ENCODE assay signal across 21 cellular contexts in the genomic region with DNA sequence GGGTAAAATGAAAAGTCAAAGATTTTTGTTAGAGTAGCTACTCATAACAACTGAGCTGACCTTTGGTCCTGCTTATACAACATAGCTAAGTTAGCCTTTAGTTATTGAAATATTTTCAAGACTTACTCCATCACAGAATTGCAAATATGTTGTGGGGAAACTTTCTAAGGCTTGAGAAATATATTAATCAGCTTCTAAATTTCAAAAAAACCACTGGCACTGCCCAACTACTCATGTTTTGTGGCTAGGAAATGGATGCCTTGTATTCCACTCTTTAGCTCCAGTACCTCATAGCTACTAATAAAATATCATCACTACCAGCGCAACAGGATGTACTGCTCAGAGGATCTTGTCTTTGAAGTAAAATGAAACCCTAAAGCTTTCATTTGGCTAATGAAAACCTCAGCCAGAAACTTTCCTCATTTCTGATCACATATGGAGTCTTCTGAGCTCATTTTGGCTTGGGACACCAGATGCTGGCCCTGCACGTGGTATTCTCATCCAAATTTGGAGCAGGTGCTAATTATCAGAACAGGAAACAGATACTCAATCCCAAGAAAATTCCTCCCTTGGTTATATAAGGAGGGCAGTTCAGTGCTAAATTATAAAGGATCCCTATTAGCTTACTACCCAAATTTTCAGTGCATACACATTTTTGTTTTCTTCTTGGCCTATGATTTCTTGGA.
DNase-seq lines count a peak whose midpoint lies in the region; ATAC-seq and TF ChIP-seq lines count a peak whose summit lies in the region.
"Had no signal": no experiment of that assay in that cellular context is flagged by ENCODE, and none has a peak within 500 bp of the region (broad histone marks: within the 10 kb centered on the region; RNA-seq: fewer than 3 reads in every experiment).

No MANE protein-coding gene starts in this region.

- no peak for TF ChIP-seq CTCF in lower lobe of right lung (IDR thresholded peaks at IDR 0.05)

- ATAC-seq in lower lobe of right lung (no peak), HG03025 (IDR thresholded peaks at IDR 0.05; ENCODE audit: low FRiP score, unreplicated experiment) (no peak)
- ATAC-seq: A549 had no signal

- peaks cover 9% of the 10 kb centered on the region for H3K9me3 ChIP-seq in lower lobe of right lung
- H3K9me3 ChIP-seq: A549 had no signal

- DNase-seq in AG08395 (ENCODE audit: low spot score) (peak; percentile 14), HS-5 (ENCODE audit: low read depth) (peak; percentile 56), dedifferentiated amniotic fluid mesenchymal stem cell (ENCODE audit: extremely low spot score) (peak; percentile 35), lower lobe of right lung (no peak), RPMI8226 (no peak), NCI-H1436 treated with DMSO at 0.1 percent for 48 hours (lab: John Stamatoyannopoulos, UW) (no peak), pons (ENCODE audit: low spot score) (no peak)
- DNase-seq: activated CD4-positive, alpha-beta T cell treated with anti-CD3 and anti-CD28 coated beads for 4 hours; CD4-positive, alpha-beta T cell; dorsolateral prefrontal cortex; glutamatergic neuron; left lung; NCI-H1930; NCI-H510A; small intestine; stimulated activated CD4-positive, alpha-beta T cell treated with anti-CD3 and anti-CD28 coated beads, Interleukin-4, amount 100 ng/mL, for 1 hour; SW 1271 had no signal

- H3K27me3 ChIP-seq in lower lobe of right lung (ENCODE audit: low read depth), result no peaks in the 10 kb centered on the region
- H3K27me3 ChIP-seq: cardiac muscle cell, dorsolateral prefrontal cortex, left lung had no signal

- H3K4me3 ChIP-seq in lower lobe of right lung, result no peak overlapping the region
- H3K4me3 ChIP-seq: A549, cardiac muscle cell, dorsolateral prefrontal cortex, left lung had no signal

- H3K4me1 ChIP-seq in lower lobe of right lung, result peaks cover 6% of the 10 kb centered on the region
- H3K4me1 ChIP-seq: A549, left lung had no signal

- H3K27ac ChIP-seq in lower lobe of right lung, result peak overlapping the region; percentile 40
- H3K27ac ChIP-seq: A549, cardiac muscle cell, dorsolateral prefrontal cortex, epithelial cell of prostate had no signal

- intact Hi-C loops in lower lobe of right lung (cut with DNase I), result no loop called here

- H3K36me3 ChIP-seq in lower lobe of right lung, result no peaks in the 10 kb centered on the region
- H3K36me3 ChIP-seq: cardiac muscle cell, left lung had no signal

Comparison
In these comparisons a context has a peak if more than half of its experiments do, and no peak if none do; other contexts are left out.
1. DNase-seq: peak in AG08395 (single experiment), HS-5 (single experiment) and dedifferentiated amniotic fluid mesenchymal stem cell (single experiment); none in lower lobe of right lung (single experiment), RPMI8226 (single experiment), NCI-H1436 treated with DMSO at 0.1 percent for 48 hours (single experiment) and pons (single experiment).